ENCODE assay signal across 8 cellular contexts in genomic region chr3:12984023-12984823, GRCh38.
A peak's percentile ranks its signal among the peaks of the same experiment; 100 is the strongest.
DNase-seq lines count a peak whose midpoint lies in the region; ATAC-seq, FAIRE-seq and TF ChIP-seq lines count a peak whose summit lies in the region.

No MANE protein-coding gene starts in this region.

- FAIRE-seq in small intestine (lab: Jason Lieb, UNC) = no peak

- TF ChIP-seq POLR2A in IMR-90 (IDR thresholded peaks at IDR 0.05; ENCODE audit: low read depth, low read length) = no peak

- BruUV-seq in IMR-90 (replicated peaks; lab: Mats Ljungman, UMichigan) = no TSS peak

- no peak overlapping the region for H4K91ac ChIP-seq in IMR-90 (ENCODE audit: insufficient read depth, low read depth, low read length)

- H3K14ac ChIP-seq in IMR-90 (replicated peaks; ENCODE audit: low read depth, low read length) = no peak overlapping the region

- no peak overlapping the region for H3K18ac ChIP-seq in IMR-90 (ENCODE audit: low read depth, low read length)

- peaks cover 3% of the 10 kb centered on the region; the same call in 1 of the 2 replicates for H4K20me1 ChIP-seq in IMR-90 (ENCODE audit: insufficient read depth, low read length)

- H3K4me3 ChIP-seq in IMR-90 (ENCODE audit: insufficient read depth, low read depth, low read length) = no peak overlapping the region
- H3K4me3 ChIP-seq in small intestine (ENCODE audit: low read depth in 1 of 2, low read length in 2 of 2) = no peak overlapping the region

- H3K4ac ChIP-seq in IMR-90 (ENCODE audit: low read depth, low read length) = no peak overlapping the region

- H2AK9ac ChIP-seq in IMR-90 (replicated peaks; ENCODE audit: low read depth, low read length, poor library complexity) = no peak overlapping the region

- no peaks in the 10 kb centered on the region; the same call in 1 of the 2 replicates for H3K9me1 ChIP-seq in IMR-90 (ENCODE audit: insufficient read depth, low read length)

- POLR2A ChIA-PET in GM10248 (lab: Yijun Ruan, JAX) = interaction anchor here (0.6 kb wide), 2 partner anchors 30 to 80 kb away, joined by 3 to 4 read pairs; no protein-coding TSS in a partner anchor
- POLR2A ChIA-PET in IMR-90 (lab: Charles Lee; ENCODE audit: unreplicated experiment) = no interaction called here

- in situ Hi-C loops in IMR-90 (cut with MboI; ENCODE audit: low sequenced_read_pairs) = no loop called here

- H2BK20ac ChIP-seq in IMR-90 (ENCODE audit: low read depth, low read length) = no peak overlapping the region

- WGBS in IMR-90 (ENCODE audit: extremely low coverage in 2 of 2, insufficient read length in 1 of 2), 2 experiments = no CpG with 5 or more reads among the region's 7 CpGs
- WGBS in small intestine, 3 donors = 25 to 48% (median 39%) methylated on average over 7 of the region's 7 CpGs

- peak; percentile 95 for ATAC-seq in IMR-90 (ENCODE audit: low read depth)
- no peak for ATAC-seq in HG03469 (IDR thresholded peaks at IDR 0.05; ENCODE audit: unreplicated experiment)

- no peak overlapping the region for H3K27ac ChIP-seq in IMR-90 (ENCODE audit: insufficient read depth, low read length)
- no peak overlapping the region for H3K27ac ChIP-seq in small intestine (ENCODE audit: low read depth in 1 of 2, low read length in 1 of 2)

- H4K5ac ChIP-seq in IMR-90 (ENCODE audit: low read depth, low read length) = no peak overlapping the region

- H3K79me1 ChIP-seq in IMR-90 (ENCODE audit: low read depth in 1 of 2, low read length in 2 of 2) = peaks cover 1 to 7% of the 10 kb centered on the region in 2 experiments; a peak in 3 of 4 replicates

- H3K4me1 ChIP-seq in IMR-90 (ENCODE audit: control insufficient read depth, insufficient read depth, low read length) (no peaks in the 10 kb centered on the region), small intestine (ENCODE audit: control insufficient read depth in 2 of 2, insufficient read depth in 1 of 2, low read depth in 1 of 2, low read length in 1 of 2) (no peaks in the 10 kb centered on the region)

- no peak overlapping the region for H3K9ac ChIP-seq in IMR-90 (ENCODE audit: low read depth, low read length)

- CTCF ChIA-PET in GM10248 (lab: Yijun Ruan, JAX) (interaction anchor here (0.6 to 12.8 kb wide), 31 partner anchors 12 to 203 kb away, joined by 3 to 163 read pairs (median 4); no protein-coding TSS in a partner anchor), IMR-90 (lab: Yijun Ruan, JAX) (interaction anchor here (0.7 to 1.7 kb wide), 7 partner anchors 9 to 116 kb away, joined by 3 to 11 read pairs (median 3); no protein-coding TSS in a partner anchor)

- TF ChIP-seq CTCF in GM10248 (IDR thresholded peaks at IDR 0.05; ENCODE audit: control extremely low read depth, extremely low read depth, low read depth, missing control alignments) = peak; percentile 65
- TF ChIP-seq CTCF in IMR-90 (conservative IDR thresholded peaks at IDR 0.05; ENCODE audit: low read depth, low read length) = peak; percentile 81

- no peak overlapping the region for H2AK5ac ChIP-seq in IMR-90 (ENCODE audit: low read depth, low read length)

- no peak overlapping the region for H3K4me2 ChIP-seq in IMR-90 (ENCODE audit: low read depth, low read length)

- DNase-seq in 8988T (peak; percentile 84), GM10248 (ENCODE audit: extremely low spot score) (peak; percentile 73), IMR-90 (peak; percentile 66), SKM-1 (lab: John Stamatoyannopoulos, UW; ENCODE audit: unreplicated experiment) (peak; percentile 40), anterior cingulate cortex (lab: John Stamatoyannopoulos, UW) (peak in 45 of 58 donors; percentile 9 to 79 (median 48)), hippocampal formation (lab: John Stamatoyannopoulos, UW) (peak; percentile 70 to 75), small intestine (peak; percentile 79)

- H3K9me3 ChIP-seq in IMR-90 (ENCODE audit: control insufficient read depth, insufficient read depth, low read length) (no peaks in the 10 kb centered on the region), small intestine (ENCODE audit: control insufficient read depth, low read depth) (no peaks in the 10 kb centered on the region)

- no peak overlapping the region for H2BK120ac ChIP-seq in IMR-90 (ENCODE audit: low read depth, low read length)

- H3K27me3 ChIP-seq in IMR-90 (ENCODE audit: control insufficient read depth, insufficient read depth, low read length) (no peaks in the 10 kb centered on the region), small intestine (ENCODE audit: control insufficient read depth in 2 of 2, insufficient read depth in 2 of 2, low read length in 2 of 2) (no peaks in the 10 kb centered on the region)

- intact Hi-C loops in IMR-90 (cut with micrococcal nuclease) = loop anchor here (1.0 to 10.0 kb wide), 3 partner anchors 89 to 663 kb away; no protein-coding TSS in a partner anchor

- H3K23ac ChIP-seq in IMR-90 (ENCODE audit: low read depth, low read length) = no peak overlapping the region

- dilution Hi-C loops in IMR-90 (cut with HindIII; ENCODE audit: low sequenced_read_pairs, unreplicated experiment) = no loop called here

- H2AFZ ChIP-seq in IMR-90 (replicated peaks; ENCODE audit: low read length, poor library complexity) = peak overlapping the region; percentile 46

- TF ChIP-seq RAD21 in IMR-90 (IDR thresholded peaks at IDR 0.05; ENCODE audit: low read length) = peak; percentile 74

- H3K36me3 ChIP-seq in IMR-90 (ENCODE audit: control insufficient read depth, insufficient read depth, low read length) (no peaks in the 10 kb centered on the region), small intestine (ENCODE audit: control insufficient read depth in 2 of 2, insufficient read depth in 2 of 2, low read length in 2 of 2) (no peaks in the 10 kb centered on the region)

- no peak overlapping the region for H2BK15ac ChIP-seq in IMR-90 (ENCODE audit: low read depth, low read length)

- no peak overlapping the region for H2BK5ac ChIP-seq in IMR-90 (ENCODE audit: low read depth, low read length, poor library complexity, severe bottlenecking)

- H3K56ac ChIP-seq in IMR-90 (ENCODE audit: extremely low read depth, insufficient read depth, low read length) = no peak overlapping the region

- no peak overlapping the region for H4K8ac ChIP-seq in IMR-90 (ENCODE audit: low read depth in 2 of 2, low read length in 2 of 2)

TF ChIP-seq in IMR-90, 13 proteins besides CTCF, POLR2A, EP300 and RAD21:
- peak; percentile 70 for TF ChIP-seq SMC3 (IDR thresholded peaks at IDR 0.05; ENCODE audit: low read depth, low read length)
- TF ChIP-seq RFX5 (IDR thresholded peaks at IDR 0.05; ENCODE audit: low read depth, low read length) = no peak
- no peak for TF ChIP-seq ELK1 (IDR thresholded peaks at IDR 0.05; ENCODE audit: borderline replicate concordance, low read depth, low read length)
- TF ChIP-seq MXI1 (IDR thresholded peaks at IDR 0.05; ENCODE audit: borderline replicate concordance, low read depth, low read length) = 0 out of 2 replicates have a peak, but pooled peaks have one; percentile 15
- TF ChIP-seq BHLHE40 (IDR thresholded peaks at IDR 0.05; ENCODE audit: low read depth, low read length) = no peak
